1 cellular context compared by ENCODE assay signal in genomic region chr15:38058596-38059075, GRCh38.
TF ChIP-seq lines count a peak whose summit lies in the region.

No MANE protein-coding gene starts in this region.

TF ChIP-seq in GM12878, 131 proteins besides CTCF, POLR2A, EP300 and RAD21 (continued from another document and continues in another):
- no peak for TF ChIP-seq IRF5 (IDR thresholded peaks at IDR 0.05; ENCODE audit: borderline replicate concordance)
- TF ChIP-seq ZNF207 (IDR thresholded peaks at IDR 0.05; ENCODE audit: borderline replicate concordance): no peak
- TF ChIP-seq RUNX3 (IDR thresholded peaks at IDR 0.05; ENCODE audit: low read length): peak; percentile 53
- no peak for TF ChIP-seq GATAD2B (conservative IDR thresholded peaks at IDR 0.05; ENCODE audit: low read depth)
- TF ChIP-seq BCL3 (IDR thresholded peaks at IDR 0.05; ENCODE audit: borderline replicate concordance, insufficient read depth, low read depth, low read length, poor library complexity, severe bottlenecking): no peak
- no peak for TF ChIP-seq HDAC2 (IDR thresholded peaks at IDR 0.05)
- no peak for TF ChIP-seq HDGF (IDR thresholded peaks at IDR 0.05)
- no peak for TF ChIP-seq ZBTB33 (IDR thresholded peaks at IDR 0.05)
- no peak; the same call in 1 of the 2 replicates for TF ChIP-seq NKRF (conservative IDR thresholded peaks at IDR 0.05)
- TF ChIP-seq ZNF384 (IDR thresholded peaks at IDR 0.05; ENCODE audit: borderline replicate concordance, low read depth, low read length): no peak
- TF ChIP-seq GABPA (IDR thresholded peaks at IDR 0.05; ENCODE audit: low read depth): no peak
- TF ChIP-seq PAX8 (IDR thresholded peaks at IDR 0.05): no peak
- peak; percentile 84 for TF ChIP-seq IKZF1 (conservative IDR thresholded peaks at IDR 0.05)
- no peak for TF ChIP-seq E4F1 (IDR thresholded peaks at IDR 0.05; ENCODE audit: borderline replicate concordance, partially characterized antibody)
- no peak for TF ChIP-seq E2F8 (IDR thresholded peaks at IDR 0.05; ENCODE audit: low read depth, partially characterized antibody)
- TF ChIP-seq TCF7 (IDR thresholded peaks at IDR 0.05; ENCODE audit: borderline replicate concordance): peak; percentile 37; the same call in 1 of the 2 replicates
- TF ChIP-seq LARP7 (IDR thresholded peaks at IDR 0.05): no peak
- TF ChIP-seq SKIL (IDR thresholded peaks at IDR 0.05; ENCODE audit: low read depth, poor library complexity, severe bottlenecking): peak; percentile 24
- TF ChIP-seq FOXK2 (IDR thresholded peaks at IDR 0.05): no peak
- no peak for TF ChIP-seq NR2C1 (IDR thresholded peaks at IDR 0.05)
- TF ChIP-seq POLR2AphosphoS2 (IDR thresholded peaks at IDR 0.05; ENCODE audit: low read depth, low read length): no peak
- no peak for TF ChIP-seq SMC3 (IDR thresholded peaks at IDR 0.05; ENCODE audit: borderline replicate concordance, low read length)
- TF ChIP-seq NFYA (IDR thresholded peaks at IDR 0.05; ENCODE audit: borderline replicate concordance, low read depth, low read length): no peak
- no peak for TF ChIP-seq RBBP5 (conservative IDR thresholded peaks at IDR 0.05)
- no peak for TF ChIP-seq CHD4 (IDR thresholded peaks at IDR 0.05)
- TF ChIP-seq REST (IDR thresholded peaks at IDR 0.05; ENCODE audit: low read depth, low read length): no peak
- no peak for TF ChIP-seq NR2C2 (IDR thresholded peaks at IDR 0.05; ENCODE audit: borderline replicate concordance, control insufficient read depth, insufficient read length, low read depth)
- no peak for TF ChIP-seq IRF3 (IDR thresholded peaks at IDR 0.05)
- TF ChIP-seq MTA2 (IDR thresholded peaks at IDR 0.05; ENCODE audit: low read depth): peak; percentile 73; the same call in 1 of the 2 replicates
- TF ChIP-seq TARDBP (IDR thresholded peaks at IDR 0.05; ENCODE audit: borderline replicate concordance): no peak
- TF ChIP-seq RELA (IDR thresholded peaks at IDR 0.05; ENCODE audit: borderline replicate concordance, partially characterized antibody): peak; percentile 26
- TF ChIP-seq KDM1A (IDR thresholded peaks at IDR 0.05; ENCODE audit: borderline replicate concordance): no peak
- peak; percentile 51; the same call in 1 of the 2 replicates for TF ChIP-seq NFIC (IDR thresholded peaks at IDR 0.05; ENCODE audit: low read depth, low read length)
- TF ChIP-seq POU2F2 (IDR thresholded peaks at IDR 0.05; ENCODE audit: borderline replicate concordance, low read depth, low read length): no peak
- peak; percentile 48; the same call in 1 of the 2 replicates for TF ChIP-seq BCL11A (IDR thresholded peaks at IDR 0.05; ENCODE audit: low read depth, low read length)
- TF ChIP-seq ESRRA (IDR thresholded peaks at IDR 0.05; ENCODE audit: low read length): no peak
- no peak for TF ChIP-seq TAF1 (IDR thresholded peaks at IDR 0.05; ENCODE audit: borderline replicate concordance, low read depth, low read length)
- TF ChIP-seq CHD2 (IDR thresholded peaks at IDR 0.05; ENCODE audit: borderline replicate concordance, low read depth, low read length): no peak
- no peak for TF ChIP-seq ZNF24 (IDR thresholded peaks at IDR 0.05)
- TF ChIP-seq BRCA1 (IDR thresholded peaks at IDR 0.05; ENCODE audit: low read depth, low read length): no peak
- no peak for TF ChIP-seq CBFB (IDR thresholded peaks at IDR 0.05; ENCODE audit: low read depth)
- no peak for TF ChIP-seq EZH2 (IDR thresholded peaks at IDR 0.05; ENCODE audit: borderline replicate concordance, control insufficient read depth, low read depth, low read length)
